In the genomic region with DNA sequence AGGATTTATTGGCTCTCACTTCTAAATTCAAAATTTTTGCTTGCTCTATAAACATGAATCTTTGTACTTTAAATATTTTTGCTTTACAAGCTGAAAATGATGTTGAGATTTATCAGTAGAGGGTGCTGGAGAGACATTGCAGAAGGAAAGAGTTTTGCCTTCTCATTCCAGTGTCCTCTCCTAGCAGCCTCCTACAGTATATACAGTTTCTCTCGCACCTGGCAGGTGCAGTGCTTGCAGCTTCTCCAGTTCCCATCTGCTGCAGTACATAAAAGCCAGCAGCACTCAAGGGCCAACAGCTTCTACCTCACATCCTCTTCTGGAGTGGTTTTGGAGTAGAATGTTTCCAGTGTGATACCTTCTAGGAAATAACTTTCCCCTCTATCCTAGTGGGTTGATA, we compare ENCODE assay signal across 9 cellular contexts.
DNase-seq lines count a peak whose midpoint lies in the region; ATAC-seq and TF ChIP-seq lines count a peak whose summit lies in the region.
"Had no signal": no experiment of that assay in that cellular context is flagged by ENCODE, and none has a peak within 500 bp of the region (broad histone marks: within the 10 kb centered on the region; RNA-seq: fewer than 3 reads in every experiment).

No MANE protein-coding gene starts in this region.

- no peaks in the 10 kb centered on the region for H3K79me2 ChIP-seq in Loucy (ENCODE audit: insufficient read depth, low read length)

- DNase-seq in Caco-2, result peak in 1 of 2 experiments; percentile 22
- peak; percentile 52 for DNase-seq in RKO (ENCODE audit: low spot score)
- peak; percentile 23 for DNase-seq in iPS-NIHi11 (ENCODE audit: low spot score)
- DNase-seq in upper lobe of left lung, result no peak
- no peak for DNase-seq in NOMO-1 treated with DMSO at 0.1 percent for 48 hours (lab: John Stamatoyannopoulos, UW; ENCODE audit: unreplicated experiment)
- no peak for DNase-seq in cortex of kidney (lab: John Stamatoyannopoulos, UW)
- DNase-seq: left colon had no signal

- H3K27ac Mint-ChIP-seq in Caco-2 (ENCODE audit: unreplicated experiment), result no peak overlapping the region

- TF ChIP-seq CTCF in Caco-2 (IDR thresholded peaks at IDR 0.05; ENCODE audit: insufficient read depth in 1 of 2, low read depth in 1 of 2, low read length in 1 of 2, severe bottlenecking in 1 of 2, unreplicated experiment in 1 of 2) (peak; percentile 48 to 54), Loucy (conservative IDR thresholded peaks at IDR 0.05; ENCODE audit: low read length) (peak; percentile 44), upper lobe of left lung (IDR thresholded peaks at IDR 0.05) (no peak)

- no TSS peak for BruUV-seq in Caco-2 (replicated peaks; lab: Mats Ljungman, UMichigan)

- no peaks in the 10 kb centered on the region for H3K9me3 ChIP-seq in Caco-2
- no peaks in the 10 kb centered on the region for H3K9me3 ChIP-seq in Loucy (ENCODE audit: insufficient read depth, low read depth, low read length)
- H3K9me3 ChIP-seq in upper lobe of left lung, result no peaks in the 10 kb centered on the region

- no peak overlapping the region for H3K27ac ChIP-seq in upper lobe of left lung

- TF ChIP-seq EP300 in upper lobe of left lung (IDR thresholded peaks at IDR 0.05), result no peak

- POLR2A ChIA-PET in Caco-2 (lab: Charles Lee), result no interaction called here

- H3K9me3 Mint-ChIP-seq in Caco-2 (ENCODE audit: unreplicated experiment), result no peaks in the 10 kb centered on the region

- WGBS in upper lobe of left lung, 2 donors, result 53 to 55% methylated on average over 1 of the region's 1 CpG

- no peak overlapping the region for H3K4me2 ChIP-seq in Loucy (ENCODE audit: low read depth, low read length, poor library complexity, severe bottlenecking)

- H3K4me3 ChIP-seq in Caco-2 (ENCODE audit: low read depth, low read length), result no peak overlapping the region
- H3K4me3 ChIP-seq in Loucy (ENCODE audit: low read length, poor library complexity, severe bottlenecking), result no peak overlapping the region
- no peak overlapping the region for H3K4me3 ChIP-seq in upper lobe of left lung

- no peak overlapping the region for H3K9ac ChIP-seq in Loucy (ENCODE audit: low read depth, low read length, poor library complexity, severe bottlenecking)

- no peak overlapping the region for H3K4me3 Mint-ChIP-seq in Caco-2 (ENCODE audit: unreplicated experiment)

- H3K4me1 Mint-ChIP-seq in Caco-2 (ENCODE audit: low read depth, unreplicated experiment), result no peaks in the 10 kb centered on the region

- no peaks in the 10 kb centered on the region for H3K4me1 ChIP-seq in Caco-2
- H3K4me1 ChIP-seq in Loucy (ENCODE audit: insufficient read depth, low read length, poor library complexity, severe bottlenecking), result no peaks in the 10 kb centered on the region
- no peaks in the 10 kb centered on the region for H3K4me1 ChIP-seq in upper lobe of left lung

- TF ChIP-seq POLR2A in upper lobe of left lung (IDR thresholded peaks at IDR 0.05), result no peak

- no peaks in the 10 kb centered on the region for H3K27me3 Mint-ChIP-seq in Caco-2 (ENCODE audit: insufficient read depth, unreplicated experiment)

- CTCF ChIA-PET in Caco-2 (lab: Charles Lee), result interaction anchor here (0.5 to 0.9 kb wide), 3 partner anchors 480 to 711 kb away, joined by 4 read pairs; no protein-coding TSS in a partner anchor

- no peak overlapping the region for H2AFZ ChIP-seq in Loucy (ENCODE audit: low read length)

- intact Hi-C loops in Caco-2 (cut with micrococcal nuclease; ENCODE audit: unreplicated experiment), result loop anchor here (1.0 to 5.0 kb wide), 5 partner anchors 86 to 476 kb away; no protein-coding TSS in a partner anchor

- no peaks in the 10 kb centered on the region for H3K36me3 Mint-ChIP-seq in Caco-2 (ENCODE audit: insufficient read depth, unreplicated experiment)

- no peak for ATAC-seq in upper lobe of left lung (ENCODE audit: low FRiP score in 2 of 2)
- no peak for ATAC-seq in HG03469 (IDR thresholded peaks at IDR 0.05; ENCODE audit: unreplicated experiment)
- ATAC-seq: left colon had no signal

- H3K27me3 ChIP-seq in Caco-2 (replicated peaks; ENCODE audit: control insufficient read depth, insufficient read depth, low read length), result no peaks in the 10 kb centered on the region
- no peaks in the 10 kb centered on the region for H3K27me3 ChIP-seq in Loucy (ENCODE audit: insufficient read depth, low read length, poor library complexity, severe bottlenecking)
- H3K27me3 ChIP-seq in upper lobe of left lung, result no peaks in the 10 kb centered on the region

- H4K20me1 ChIP-seq in Loucy (ENCODE audit: insufficient read depth, low read length, poor library complexity, severe bottlenecking), result no peaks in the 10 kb centered on the region

- no peaks in the 10 kb centered on the region for H3F3A ChIP-seq in Loucy (ENCODE audit: low read depth)

- no peaks in the 10 kb centered on the region for H3K9me2 ChIP-seq in Loucy (replicated peaks; ENCODE audit: low read depth, low read length)

- H3K36me3 ChIP-seq in Caco-2 (ENCODE audit: control insufficient read depth, insufficient read depth, low read length) (no peaks in the 10 kb centered on the region), Loucy (ENCODE audit: insufficient read depth, low read length) (no peaks in the 10 kb centered on the region), upper lobe of left lung (no peaks in the 10 kb centered on the region)

Comparison
In these comparisons a context has a peak if more than half of its experiments do, and no peak if none do; other contexts are left out.
1. DNase-seq: peak in RKO (single experiment) and iPS-NIHi11 (single experiment); none in upper lobe of left lung (0 of 2), NOMO-1 treated with DMSO at 0.1 percent for 48 hours (single experiment) and cortex of kidney (single experiment).
2. CTCF ChIP-seq: peak in Caco-2 (2 of 2) and Loucy (single experiment); none in upper lobe of left lung (0 of 6).